ENCODE assay signal across 10 cellular contexts in genomic region chr18:341102-341501, GRCh38.
"Had no signal": no experiment of that assay in that cellular context is flagged by ENCODE, and none has a peak within 500 bp of the region (broad histone marks: within the 10 kb centered on the region; RNA-seq: fewer than 3 reads in every experiment).

No MANE protein-coding gene starts in this region.

- H3K9me3 Mint-ChIP-seq: IgD-negative memory B cell had no signal

- FAIRE-seq: HepG2 had no signal

- H3K4me1 ChIP-seq: HAP-1 had no signal

- H3K9me3 ChIP-seq: HAP-1 had no signal

- H3K27ac ChIP-seq: GM23248, HL-60 had no signal

- H3K4me1 Mint-ChIP-seq: IgD-negative memory B cell had no signal

- H3K4me3 ChIP-seq: GM23248, HAP-1 had no signal

- ATAC-seq: HCT116, HepG2 had no signal

- H3K27ac Mint-ChIP-seq: HFFc6, IgD-negative memory B cell had no signal

- H3K36me3 ChIP-seq: HAP-1 had no signal

- DNase-seq: GM23248, GOT3, H7, HFFc6, KBM-7 had no signal

- H3K36me3 Mint-ChIP-seq: IgD-negative memory B cell had no signal

- H3K4me3 Mint-ChIP-seq: HFFc6, IgD-negative memory B cell had no signal
